In the genomic region with DNA sequence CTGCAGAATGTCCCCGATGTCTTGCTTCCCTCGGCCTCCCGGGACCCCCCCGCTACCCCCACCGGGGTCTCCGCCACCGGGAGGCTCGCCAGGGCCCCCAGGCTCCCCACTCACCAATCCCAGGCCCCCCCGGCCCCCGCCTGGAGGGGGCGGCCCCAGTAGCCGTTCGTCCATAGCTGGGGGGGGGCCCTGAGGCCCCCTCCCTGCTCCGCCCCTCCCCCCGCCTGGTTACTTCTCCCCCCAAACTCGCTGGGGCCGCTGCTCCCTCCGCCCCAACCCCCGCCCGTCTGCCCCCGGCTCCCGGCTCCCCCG, we compare ENCODE assay signal across 8 cellular contexts. TPM values are rescaled to one million over a fixed set of nuclear protein-coding genes. Genes with fewer than 3 reads are reported as not detected.
DNase-seq lines count a peak whose midpoint lies in the region; ATAC-seq, FAIRE-seq and TF ChIP-seq lines count a peak whose summit lies in the region.

No MANE protein-coding gene starts in this region.

- intact Hi-C loops in dendritic cell treated with granulocyte-macrophage colony-stimulating factor and Interleukin-4, amounts not matched to agents 40 ng/mL and 50 ng/mL, for 4 days (cut with micrococcal nuclease) = no loop called here

- no peak for DNase-seq in A549 (ENCODE audit: low read depth in 1 of 2, low spot score in 1 of 2)
- no peak for DNase-seq in UCSD-AML1 (lab: John Stamatoyannopoulos, UW; ENCODE audit: unreplicated experiment)
- DNase-seq in NCI-H1694 (lab: John Stamatoyannopoulos, UW) = no peak

- no peaks in the 10 kb centered on the region for H3K9me3 ChIP-seq in A549
- no peaks in the 10 kb centered on the region for H3K9me3 ChIP-seq in Loucy (ENCODE audit: insufficient read depth, low read depth, low read length)
- H3K9me3 ChIP-seq in mucosa of rectum (ENCODE audit: control insufficient read depth in 2 of 2, low read length in 2 of 2) = no peaks in the 10 kb centered on the region

- H3K27ac ChIP-seq in A549 (peak overlapping the region; percentile 99 to 100), mucosa of rectum (ENCODE audit: low read depth in 2 of 2, low read length in 2 of 2) (peak overlapping the region; percentile 91 to 95)

- CTCF ChIA-PET in A549 (lab: Yijun Ruan, JAX) = interaction anchor here (1.4 kb wide), 1 partner anchor 60 kb away, joined by 3 read pairs; no protein-coding TSS in a partner anchor

- H3K4me2 ChIP-seq in A549 (peak overlapping the region; percentile 99), Loucy (ENCODE audit: low read depth, low read length, poor library complexity, severe bottlenecking) (peak overlapping the region; percentile 99)

- peak overlapping the region; percentile 93 for H3K27ac Mint-ChIP-seq in dendritic cell treated with granulocyte-macrophage colony-stimulating factor and Interleukin-4, amounts not matched to agents 40 ng/mL and 50 ng/mL, for 4 days

- no peak for TF ChIP-seq EP300 in A549 (IDR thresholded peaks at IDR 0.05)

- H3K36me3 ChIP-seq in Loucy (ENCODE audit: insufficient read depth, low read length) (peaks cover 15% of the 10 kb centered on the region; the same call in 1 of the 2 replicates), mucosa of rectum (ENCODE audit: control insufficient read depth in 2 of 2, insufficient read depth in 2 of 2, low read length in 2 of 2) (peaks cover 3 to 16% of the 10 kb centered on the region in 2 donors)

- H3K4me1 ChIP-seq in A549 (peaks cover 36% of the 10 kb centered on the region), Loucy (ENCODE audit: insufficient read depth, low read length, poor library complexity, severe bottlenecking) (peaks cover 51% of the 10 kb centered on the region), mucosa of rectum (ENCODE audit: control insufficient read depth in 2 of 2, insufficient read depth in 2 of 2, low read length in 2 of 2) (peaks cover 35 to 38% of the 10 kb centered on the region in 2 donors)

- no peaks in the 10 kb centered on the region for H3K9me2 ChIP-seq in Loucy (replicated peaks; ENCODE audit: low read depth, low read length)

- peaks cover 78% of the 10 kb centered on the region for H3K79me2 ChIP-seq in Loucy (ENCODE audit: insufficient read depth, low read length)

- TF ChIP-seq RAD21 in A549 (conservative IDR thresholded peaks at IDR 0.05 in 1 of 2, IDR thresholded peaks at IDR 0.05 in 1 of 2) = no peak

- H3K4me3 ChIP-seq in A549 (peak overlapping the region; percentile 94), Loucy (ENCODE audit: low read length, poor library complexity, severe bottlenecking) (peak overlapping the region; percentile 91), mucosa of rectum (ENCODE audit: low read length in 2 of 2) (peak overlapping the region; percentile 76 to 87)

- H2AFZ ChIP-seq in Loucy (ENCODE audit: low read length) = no peak overlapping the region

- no peaks in the 10 kb centered on the region for H3K9me3 Mint-ChIP-seq in dendritic cell treated with granulocyte-macrophage colony-stimulating factor and Interleukin-4, amounts not matched to agents 40 ng/mL and 50 ng/mL, for 4 days

- peaks cover 11% of the 10 kb centered on the region for H4K20me1 ChIP-seq in Loucy (ENCODE audit: insufficient read depth, low read length, poor library complexity, severe bottlenecking)

- TF ChIP-seq POLR2A in A549 (IDR thresholded peaks at IDR 0.05; ENCODE audit: low read length) = no peak

- POLR2A ChIA-PET in A549 (lab: Yijun Ruan, JAX) = interaction anchor here (1.0 kb wide), 1 partner anchor 62 kb away, joined by 4 read pairs; the partner anchor contains the start of gene ATF6B

- H3K27me3 ChIP-seq in Loucy (ENCODE audit: insufficient read depth, low read length, poor library complexity, severe bottlenecking) (no peaks in the 10 kb centered on the region), mucosa of rectum (ENCODE audit: control insufficient read depth in 2 of 2, insufficient read depth in 2 of 2, low read length in 2 of 2) (no peaks in the 10 kb centered on the region)

- H3K9ac ChIP-seq in Loucy (ENCODE audit: low read depth, low read length, poor library complexity, severe bottlenecking) = peak overlapping the region; percentile 96
- H3K9ac ChIP-seq in mucosa of rectum (ENCODE audit: low read depth in 1 of 2, low read length in 2 of 2) = peak overlapping the region; percentile 76 to 81

- H3K36me3 Mint-ChIP-seq in dendritic cell treated with granulocyte-macrophage colony-stimulating factor and Interleukin-4, amounts not matched to agents 40 ng/mL and 50 ng/mL, for 4 days (ENCODE audit: low read depth) = peaks cover 72% of the 10 kb centered on the region

- H3K4me1 Mint-ChIP-seq in dendritic cell treated with granulocyte-macrophage colony-stimulating factor and Interleukin-4, amounts not matched to agents 40 ng/mL and 50 ng/mL, for 4 days (ENCODE audit: low read depth) = peaks cover 78% of the 10 kb centered on the region

- peak overlapping the region; percentile 95 for H3K4me3 Mint-ChIP-seq in dendritic cell treated with granulocyte-macrophage colony-stimulating factor and Interleukin-4, amounts not matched to agents 40 ng/mL and 50 ng/mL, for 4 days

- no peaks in the 10 kb centered on the region for H3K27me3 Mint-ChIP-seq in dendritic cell treated with granulocyte-macrophage colony-stimulating factor and Interleukin-4, amounts not matched to agents 40 ng/mL and 50 ng/mL, for 4 days

- WGBS in A549 (ENCODE audit: missing lambda C conversion rate) = no CpG with 5 or more reads among the region's 23 CpGs

- TF ChIP-seq CTCF in A549 (IDR thresholded peaks at IDR 0.05) = no peak
- no peak for TF ChIP-seq CTCF in Loucy (conservative IDR thresholded peaks at IDR 0.05; ENCODE audit: low read length)

- ATAC-seq in A549 (no peak), GM19463 (IDR thresholded peaks at IDR 0.05; ENCODE audit: unreplicated experiment) (no peak), GM21717 (IDR thresholded peaks at IDR 0.05; ENCODE audit: unreplicated experiment) (no peak)

- FAIRE-seq in A549 (lab: Jason Lieb, UNC) = no peak

- no peaks in the 10 kb centered on the region for H3F3A ChIP-seq in Loucy (ENCODE audit: low read depth)

TF ChIP-seq in A549, 52 proteins besides CTCF, POLR2A, EP300 and RAD21 (continues in another document):
- TF ChIP-seq, protein P1, sequence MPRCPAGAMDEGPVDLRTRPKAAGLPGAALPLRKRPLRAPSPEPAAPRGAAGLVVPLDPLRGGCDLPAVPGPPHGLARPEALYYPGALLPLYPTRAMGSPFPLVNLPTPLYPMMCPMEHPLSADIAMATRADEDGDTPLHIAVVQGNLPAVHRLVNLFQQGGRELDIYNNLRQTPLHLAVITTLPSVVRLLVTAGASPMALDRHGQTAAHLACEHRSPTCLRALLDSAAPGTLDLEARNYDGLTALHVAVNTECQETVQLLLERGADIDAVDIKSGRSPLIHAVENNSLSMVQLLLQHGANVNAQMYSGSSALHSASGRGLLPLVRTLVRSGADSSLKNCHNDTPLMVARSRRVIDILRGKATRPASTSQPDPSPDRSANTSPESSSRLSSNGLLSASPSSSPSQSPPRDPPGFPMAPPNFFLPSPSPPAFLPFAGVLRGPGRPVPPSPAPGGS (IDR thresholded peaks at IDR 0.05) = no peak
- TF ChIP-seq ZFP36 (IDR thresholded peaks at IDR 0.05; ENCODE audit: borderline replicate concordance, partially characterized antibody) (no peak), MAFK (IDR thresholded peaks at IDR 0.05; ENCODE audit: partially characterized antibody) (no peak), JUNB (IDR thresholded peaks at IDR 0.05) (no peak), ZC3H11A (IDR thresholded peaks at IDR 0.05) (no peak), KDM1A (IDR thresholded peaks at IDR 0.05; ENCODE audit: low read depth) (no peak), CBX8 (IDR thresholded peaks at IDR 0.05) (no peak)
- TF ChIP-seq, protein P2, sequence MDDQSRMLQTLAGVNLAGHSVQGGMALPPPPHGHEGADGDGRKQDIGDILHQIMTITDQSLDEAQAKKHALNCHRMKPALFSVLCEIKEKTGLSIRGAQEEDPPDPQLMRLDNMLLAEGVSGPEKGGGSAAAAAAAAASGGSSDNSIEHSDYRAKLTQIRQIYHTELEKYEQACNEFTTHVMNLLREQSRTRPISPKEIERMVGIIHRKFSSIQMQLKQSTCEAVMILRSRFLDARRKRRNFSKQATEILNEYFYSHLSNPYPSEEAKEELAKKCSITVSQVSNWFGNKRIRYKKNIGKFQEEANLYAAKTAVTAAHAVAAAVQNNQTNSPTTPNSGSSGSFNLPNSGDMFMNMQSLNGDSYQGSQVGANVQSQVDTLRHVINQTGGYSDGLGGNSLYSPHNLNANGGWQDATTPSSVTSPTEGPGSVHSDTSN (IDR thresholded peaks at IDR 0.05) = no peak

RNA-seq across cellular contexts. Expression of gene PBX2, which starts 0.3 kb away (rescaled TPM):
- 27.0 and 27.4 TPM in 2 replicates for polyA plus RNA-seq in A549 (2011; rRNA removed)
- polyA plus RNA-seq in A549 (2012; cell fraction: cytosol; rRNA removed) = 27.1 and 31.5 TPM in 2 replicates
- polyA plus RNA-seq in A549 (2012; cell fraction: nucleus; rRNA removed) = 44.7 and 49.7 TPM in 2 replicates
- 24.8 to 32.5 TPM (median 30.8 TPM) in 3 replicates for polyA plus RNA-seq in A549 (2017; fragmentation: RNase III; extraction: RNeasy Plus Mini Kit Qiagen cat#74134 plus additional on column Dnase treatment)
- 20.5 and 22.7 TPM in 2 replicates for polyA minus RNA-seq in A549 (2011; rRNA and poly(A)+ RNA removed)

RNA-seq across cellular contexts. Expression of gene GPSM3, which starts 2.7 kb away (rescaled TPM):
- 0.15 and 0.36 TPM in 2 replicates for polyA plus RNA-seq in A549 (2011; rRNA removed)
- polyA plus RNA-seq in A549 (2012; cell fraction: cytosol; rRNA removed) = 0.34 and 0.66 TPM in 2 replicates
- 0.74 and 0.87 TPM in 2 replicates for polyA plus RNA-seq in A549 (2012; cell fraction: nucleus; rRNA removed)
- 0.19 to 0.30 TPM (median 0.22 TPM) in 3 replicates for polyA plus RNA-seq in A549 (2017; fragmentation: RNase III; extraction: RNeasy Plus Mini Kit Qiagen cat#74134 plus additional on column Dnase treatment)
- 0.19 and 0.29 TPM in 2 replicates for polyA minus RNA-seq in A549 (2011; rRNA and poly(A)+ RNA removed)

RNA-seq across cellular contexts. Expression of gene AGER, which starts 5.6 kb away (rescaled TPM):
- polyA plus RNA-seq in A549 (2011; rRNA removed) = 1.4 and 1.6 TPM in 2 replicates
- polyA plus RNA-seq in A549 (2012; cell fraction: cytosol; rRNA removed) = 1.4 and 1.7 TPM in 2 replicates
- polyA plus RNA-seq in A549 (2012; cell fraction: nucleus; rRNA removed) = 12.0 and 13.3 TPM in 2 replicates
- 1.4 to 2.4 TPM (median 2.1 TPM) in 3 replicates for polyA plus RNA-seq in A549 (2017; fragmentation: RNase III; extraction: RNeasy Plus Mini Kit Qiagen cat#74134 plus additional on column Dnase treatment)
- 0.54 and 0.62 TPM in 2 replicates for polyA minus RNA-seq in A549 (2011; rRNA and poly(A)+ RNA removed)

RNA-seq across cellular contexts. Expression of gene RNF5, which starts 11.5 kb away (rescaled TPM):
- polyA plus RNA-seq in A549 (2011; rRNA removed) = 49.1 and 54.1 TPM in 2 replicates
- 43.5 and 54.8 TPM in 2 replicates for polyA plus RNA-seq in A549 (2012; cell fraction: cytosol; rRNA removed)
- polyA plus RNA-seq in A549 (2012; cell fraction: nucleus; rRNA removed) = 24.8 and 27.2 TPM in 2 replicates
- polyA plus RNA-seq in A549 (2017; fragmentation: RNase III; extraction: RNeasy Plus Mini Kit Qiagen cat#74134 plus additional on column Dnase treatment) = 46.2 to 64.1 TPM (median 62.7 TPM) in 3 replicates
- polyA minus RNA-seq in A549 (2011; rRNA and poly(A)+ RNA removed) = 26.5 and 26.8 TPM in 2 replicates

RNA-seq across cellular contexts. Expression of gene AGPAT1, which starts 13.8 kb away (rescaled TPM):
- polyA plus RNA-seq in A549 (2011; rRNA removed) = 40.6 and 50.0 TPM in 2 replicates
- 47.2 and 63.8 TPM in 2 replicates for polyA plus RNA-seq in A549 (2012; cell fraction: cytosol; rRNA removed)
- 51.0 and 53.0 TPM in 2 replicates for polyA plus RNA-seq in A549 (2012; cell fraction: nucleus; rRNA removed)
- polyA plus RNA-seq in A549 (2017; fragmentation: RNase III; extraction: RNeasy Plus Mini Kit Qiagen cat#74134 plus additional on column Dnase treatment) = 28.7 to 30.0 TPM (median 29.4 TPM) in 3 replicates
- 85.6 and 105 TPM in 2 replicates for polyA minus RNA-seq in A549 (2011; rRNA and poly(A)+ RNA removed)
